Comparison of ENCODE assay signal across 9 cellular contexts in genomic region chr11:19712281-19713220, GRCh38. TPM values are rescaled to one million over a fixed set of nuclear protein-coding genes. Genes with fewer than 3 reads are reported as not detected.
DNase-seq lines count a peak whose midpoint lies in the region; ATAC-seq and TF ChIP-seq lines count a peak whose summit lies in the region.
"Had no signal": no experiment of that assay in that cellular context is flagged by ENCODE, and none has a peak within 500 bp of the region (broad histone marks: within the 10 kb centered on the region; RNA-seq: fewer than 3 reads in every experiment).

Gene NAV2, plus strand, starts transcription at chr11:19712837. Its CDS starts 859 bp downstream, at chr11:19713696.

- H4K20me1 ChIP-seq in smooth muscle cell (ENCODE audit: low read depth), result no peaks in the 10 kb centered on the region

- POLR2A ChIA-PET in WTC11 (lab: Charles Lee), result interaction anchor here (0.6 kb wide), 2 partner anchors 32 to 470 kb away, joined by 3 read pairs; no protein-coding TSS in a partner anchor

- peak within 1 kb of the TSS; percentile 94 for H2AFZ ChIP-seq in smooth muscle cell (ENCODE audit: low read depth)

- H3K4me3 Mint-ChIP-seq in WTC11 (peak within 1 kb of the TSS; percentile 83), immature natural killer cell (peak within 1 kb of the TSS; percentile 93 to 98 (median 97))

- CTCF ChIA-PET in WTC11 (lab: Charles Lee), result interaction anchor here (0.8 to 1.4 kb wide), 6 partner anchors 26 to 190 kb away, joined by 3 to 7 read pairs (median 4); no protein-coding TSS in a partner anchor

- peak within 1 kb of the TSS; percentile 77 for H3K4me3 ChIP-seq in smooth muscle cell

- DNase-seq in NK-92 treated with Interleukin-12 subunit alpha and Interleukin-12 subunit beta, amount 100 ng/mL, for 24 hours (lab: John Stamatoyannopoulos, UW), result peak; percentile 41
- DNase-seq in NK-92 (lab: John Stamatoyannopoulos, UW; ENCODE audit: unreplicated experiment) (no peak), NCI-H2107 treated with DMSO at 0.1 percent for 48 hours (lab: John Stamatoyannopoulos, UW; ENCODE audit: unreplicated experiment) (peak; percentile 39), WTC11 (ENCODE audit: low spot score) (peak; percentile 93), caudate nucleus (lab: John Stamatoyannopoulos, UW) (peak in 60 of 61 donors; percentile 39 to 94 (median 86)), immature natural killer cell (peak; percentile 81 to 84 (median 83)), smooth muscle cell (lab: John Stamatoyannopoulos, UW; ENCODE audit: unreplicated experiment) (peak; percentile 65)

- TF ChIP-seq CTCF in WTC11 (IDR thresholded peaks at IDR 0.05), result no peak
- no peak for TF ChIP-seq CTCF in smooth muscle cell (IDR thresholded peaks at IDR 0.05; ENCODE audit: borderline replicate concordance, insufficient read depth, poor library complexity, severe bottlenecking)

- H3F3A ChIP-seq in smooth muscle cell (ENCODE audit: low read depth), result no peaks in the 10 kb centered on the region

- H3K9me3 ChIP-seq in smooth muscle cell (replicated peaks; ENCODE audit: low read depth), result no peaks in the 10 kb centered on the region

- under 1% methylated on average over 75 of the region's 91 CpGs for WGBS in smooth muscle cell (ENCODE audit: low lambda C conversion rate)

- H3K4me1 Mint-ChIP-seq in WTC11 (peaks cover 22% of the 10 kb centered on the region), immature natural killer cell (peaks cover 24 to 40% of the 10 kb centered on the region in 2 donors)

- ATAC-seq in HG03064 (IDR thresholded peaks at IDR 0.05; ENCODE audit: low read depth, unreplicated experiment) (peak; percentile 96), WTC11 (peak; percentile 94)

- H3K36me3 Mint-ChIP-seq in WTC11 (no peaks in the 10 kb centered on the region), immature natural killer cell (no peaks in the 10 kb centered on the region)

- peaks cover 8% of the 10 kb centered on the region for H3K27me3 ChIP-seq in smooth muscle cell (ENCODE audit: low read depth)

- H3K4me1 ChIP-seq in smooth muscle cell (ENCODE audit: low read depth), result peaks cover 29% of the 10 kb centered on the region

- H3K9me3 Mint-ChIP-seq in WTC11 (no peaks in the 10 kb centered on the region), immature natural killer cell (no peaks in the 10 kb centered on the region)

- H3K4me2 ChIP-seq in smooth muscle cell, result peak within 1 kb of the TSS; percentile 100

- H3K9ac ChIP-seq in smooth muscle cell (ENCODE audit: low read depth), result peak within 1 kb of the TSS; percentile 82

- H3K27ac ChIP-seq in caudate nucleus (ENCODE audit: low read depth, low read length) (peak within 1 kb of the TSS; percentile 90), smooth muscle cell (ENCODE audit: low read depth) (peak within 1 kb of the TSS; percentile 86)
- H3K27ac ChIP-seq: 22Rv1 had no signal

- H3K27ac Mint-ChIP-seq in WTC11 (peak within 1 kb of the TSS; percentile 98), immature natural killer cell (peak within 1 kb of the TSS; percentile 79 to 89 (median 86))

- no peaks in the 10 kb centered on the region for H3K36me3 ChIP-seq in smooth muscle cell (ENCODE audit: low read depth)

- peaks cover 63% of the 10 kb centered on the region for H3K27me3 Mint-ChIP-seq in WTC11 (ENCODE audit: low read depth)
- H3K27me3 Mint-ChIP-seq in immature natural killer cell (ENCODE audit: low read depth in 3 of 3), result peaks cover 20 to 28% (median 23%) of the 10 kb centered on the region in 3 donors

- H3K79me2 ChIP-seq in smooth muscle cell (ENCODE audit: low read depth), result peaks cover 4% of the 10 kb centered on the region

TF ChIP-seq in WTC11, 78 proteins besides CTCF, POLR2A, EP300 and RAD21 (continues in another document):
- TF ChIP-seq ATF3 (CRISPR knock-in tag; conservative IDR thresholded peaks at IDR 0.05) (peak; percentile 32; the same call in 1 of the 2 replicates), CREB1 (CRISPR knock-in tag; IDR thresholded peaks at IDR 0.05) (peak; percentile 69; the same call in 1 of the 2 replicates), GTF2I (CRISPR knock-in tag; conservative IDR thresholded peaks at IDR 0.05) (no peak), PRRX2 (CRISPR knock-in tag; IDR thresholded peaks at IDR 0.05) (no peak), TEAD4 (CRISPR knock-in tag; IDR thresholded peaks at IDR 0.05) (peak; percentile 61; the same call in 1 of the 2 replicates), ARID4B (CRISPR knock-in tag; IDR thresholded peaks at IDR 0.05; ENCODE audit: borderline replicate concordance) (no peak), KAT7 (CRISPR knock-in tag; IDR thresholded peaks at IDR 0.05; ENCODE audit: borderline replicate concordance) (no peak), ZNF423 (CRISPR knock-in tag; IDR thresholded peaks at IDR 0.05) (peak; percentile 19; the same call in 1 of the 2 replicates), MYBL2 (CRISPR knock-in tag; IDR thresholded peaks at IDR 0.05) (peak; percentile 91), FOXJ3 (CRISPR knock-in tag; IDR thresholded peaks at IDR 0.05; ENCODE audit: borderline replicate concordance) (no peak)
- TF ChIP-seq, protein P1, sequence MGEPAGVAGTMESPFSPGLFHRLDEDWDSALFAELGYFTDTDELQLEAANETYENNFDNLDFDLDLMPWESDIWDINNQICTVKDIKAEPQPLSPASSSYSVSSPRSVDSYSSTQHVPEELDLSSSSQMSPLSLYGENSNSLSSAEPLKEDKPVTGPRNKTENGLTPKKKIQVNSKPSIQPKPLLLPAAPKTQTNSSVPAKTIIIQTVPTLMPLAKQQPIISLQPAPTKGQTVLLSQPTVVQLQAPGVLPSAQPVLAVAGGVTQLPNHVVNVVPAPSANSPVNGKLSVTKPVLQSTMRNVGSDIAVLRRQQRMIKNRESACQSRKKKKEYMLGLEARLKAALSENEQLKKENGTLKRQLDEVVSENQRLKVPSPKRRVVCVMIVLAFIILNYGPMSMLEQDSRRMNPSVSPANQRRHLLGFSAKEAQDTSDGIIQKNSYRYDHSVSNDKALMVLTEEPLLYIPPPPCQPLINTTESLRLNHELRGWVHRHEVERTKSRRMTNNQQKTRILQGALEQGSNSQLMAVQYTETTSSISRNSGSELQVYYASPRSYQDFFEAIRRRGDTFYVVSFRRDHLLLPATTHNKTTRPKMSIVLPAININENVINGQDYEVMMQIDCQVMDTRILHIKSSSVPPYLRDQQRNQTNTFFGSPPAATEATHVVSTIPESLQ (CRISPR knock-in tag; IDR thresholded peaks at IDR 0.05), result no peak
- TF ChIP-seq, protein P2, sequence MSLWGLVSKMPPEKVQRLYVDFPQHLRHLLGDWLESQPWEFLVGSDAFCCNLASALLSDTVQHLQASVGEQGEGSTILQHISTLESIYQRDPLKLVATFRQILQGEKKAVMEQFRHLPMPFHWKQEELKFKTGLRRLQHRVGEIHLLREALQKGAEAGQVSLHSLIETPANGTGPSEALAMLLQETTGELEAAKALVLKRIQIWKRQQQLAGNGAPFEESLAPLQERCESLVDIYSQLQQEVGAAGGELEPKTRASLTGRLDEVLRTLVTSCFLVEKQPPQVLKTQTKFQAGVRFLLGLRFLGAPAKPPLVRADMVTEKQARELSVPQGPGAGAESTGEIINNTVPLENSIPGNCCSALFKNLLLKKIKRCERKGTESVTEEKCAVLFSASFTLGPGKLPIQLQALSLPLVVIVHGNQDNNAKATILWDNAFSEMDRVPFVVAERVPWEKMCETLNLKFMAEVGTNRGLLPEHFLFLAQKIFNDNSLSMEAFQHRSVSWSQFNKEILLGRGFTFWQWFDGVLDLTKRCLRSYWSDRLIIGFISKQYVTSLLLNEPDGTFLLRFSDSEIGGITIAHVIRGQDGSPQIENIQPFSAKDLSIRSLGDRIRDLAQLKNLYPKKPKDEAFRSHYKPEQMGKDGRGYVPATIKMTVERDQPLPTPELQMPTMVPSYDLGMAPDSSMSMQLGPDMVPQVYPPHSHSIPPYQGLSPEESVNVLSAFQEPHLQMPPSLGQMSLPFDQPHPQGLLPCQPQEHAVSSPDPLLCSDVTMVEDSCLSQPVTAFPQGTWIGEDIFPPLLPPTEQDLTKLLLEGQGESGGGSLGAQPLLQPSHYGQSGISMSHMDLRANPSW (CRISPR knock-in tag; conservative IDR thresholded peaks at IDR 0.05; ENCODE audit: low read depth), result no peak

RNA-seq across cellular contexts. Expression of gene NAV2, which starts in this region (rescaled TPM):
- 41.8 to 44.5 TPM (median 42.8 TPM) in 3 replicates for total RNA-seq in WTC11 (2021)
- polyA plus RNA-seq in immature natural killer cell, result under 1 TPM in 1 of 3 donors, not detected in 2; 0.66 TPM
- total RNA-seq in smooth muscle cell, result 44.2 and 67.5 TPM in 2 replicates
- 14.1 and 33.2 TPM in 2 replicates for polyA plus RNA-seq in smooth muscle cell

Comparison
In these comparisons a context has a peak if more than half of its experiments do, and no peak if none do; other contexts are left out.
1. Peak in DNase-seq in immature natural killer cell; RNA of the gene not detected or under 1 TPM.